In the genomic region with DNA sequence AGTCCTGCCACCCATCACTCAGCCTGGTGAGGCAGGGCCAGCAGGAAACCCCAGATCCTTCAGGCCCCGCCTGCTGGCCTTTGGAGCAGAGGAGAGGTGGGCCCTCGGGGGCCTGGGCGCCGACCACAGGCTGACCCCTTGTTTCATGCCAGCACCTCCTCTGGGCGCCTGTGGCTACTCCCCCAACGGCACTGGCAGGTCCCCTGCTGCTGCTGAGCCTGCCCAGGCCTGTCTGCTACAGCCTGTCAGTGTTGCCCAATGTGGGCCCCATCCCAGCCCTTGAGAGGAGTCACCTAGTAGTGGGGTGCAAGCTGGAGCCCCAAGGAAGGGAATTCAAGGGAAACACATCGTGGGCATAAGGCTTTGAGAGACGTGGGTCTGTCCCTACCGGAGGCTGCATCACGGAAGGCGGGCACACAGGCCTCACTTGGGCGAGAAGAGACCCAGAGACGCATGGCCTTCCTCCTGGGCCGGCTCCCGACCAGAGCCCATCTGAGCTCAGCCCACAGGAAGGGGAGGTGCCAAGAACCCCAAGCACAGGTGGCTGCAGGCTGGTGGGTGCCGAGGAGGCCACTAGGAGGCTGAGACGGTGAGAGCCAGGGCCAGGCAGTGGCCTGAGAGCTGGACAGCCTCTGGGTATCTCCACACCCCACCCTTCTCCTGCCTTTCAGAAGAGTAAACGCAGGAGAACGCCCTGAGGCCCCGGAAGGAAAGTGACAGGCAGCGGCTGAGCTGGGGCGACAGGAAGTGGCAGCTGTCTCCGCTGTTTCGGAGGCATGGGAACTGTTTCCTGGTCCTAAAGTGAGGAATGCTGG, we compare ENCODE assay signal across 8 cellular contexts. TPM values are rescaled to one million over a fixed set of nuclear protein-coding genes. Genes with fewer than 3 reads are reported as not detected.
DNase-seq lines count a peak whose midpoint lies in the region; ATAC-seq and TF ChIP-seq lines count a peak whose summit lies in the region.

No MANE protein-coding gene starts in this region.

- ATAC-seq in HG03558 (IDR thresholded peaks at IDR 0.05; ENCODE audit: extremely low read depth, unreplicated experiment) (peak; percentile 55), Panc1 (peak; percentile 70), HG03378 (IDR thresholded peaks at IDR 0.05; ENCODE audit: unreplicated experiment) (no peak)

- peaks cover 11% of the 10 kb centered on the region for H3K4me1 Mint-ChIP-seq in activated T-helper 1 cell treated with anti-CD3 and anti-CD28 coated beads, Interleukin-12 subunit alpha, Interleukin-12 subunit beta, Interleukin-2, Interleukin-4 antibody, amounts not matched to agents 30 ng/mL and 10 ng/mL and 1 ng/mL, durations not matched to agents 14 hours and 24 hours and 36 hours (ENCODE audit: low read depth)

- H3K4me3 Mint-ChIP-seq in activated T-helper 1 cell treated with anti-CD3 and anti-CD28 coated beads, Interleukin-12 subunit alpha, Interleukin-12 subunit beta, Interleukin-2, Interleukin-4 antibody, amounts not matched to agents 30 ng/mL and 10 ng/mL and 1 ng/mL, durations not matched to agents 14 hours and 24 hours and 36 hours = peak overlapping the region; percentile 88

- H3K4me3 ChIP-seq in Panc1 (ENCODE audit: low read depth in 2 of 2, low read length in 2 of 2) (peak overlapping the region in 1 of 2 experiments; percentile 24; a peak in 2 of 4 replicates), retinal pigment epithelial cell (ENCODE audit: low read length) (no peak overlapping the region)

- no peak for DNase-seq in Panc1 (ENCODE audit: low read depth, low spot score)
- peak; percentile 54 for DNase-seq in activated T-helper 1 cell treated with anti-CD3 and anti-CD28 coated beads, Interleukin-12 subunit alpha, Interleukin-12 subunit beta, Interleukin-2, Interleukin-4 antibody, amounts not matched to agents 30 ng/mL and 10 ng/mL and 1 ng/mL, durations not matched to agents 14 hours and 24 hours and 36 hours (ENCODE audit: low spot score)
- peak; percentile 44 for DNase-seq in glomerular visceral epithelial cell (ENCODE audit: extremely low spot score)
- DNase-seq in retinal pigment epithelial cell (ENCODE audit: low read depth) = no peak

- H3K9me3 Mint-ChIP-seq in activated T-helper 1 cell treated with anti-CD3 and anti-CD28 coated beads, Interleukin-12 subunit alpha, Interleukin-12 subunit beta, Interleukin-2, Interleukin-4 antibody, amounts not matched to agents 30 ng/mL and 10 ng/mL and 1 ng/mL, durations not matched to agents 14 hours and 24 hours and 36 hours = no peaks in the 10 kb centered on the region

- no peaks in the 10 kb centered on the region for H3K27me3 Mint-ChIP-seq in activated T-helper 1 cell treated with anti-CD3 and anti-CD28 coated beads, Interleukin-12 subunit alpha, Interleukin-12 subunit beta, Interleukin-2, Interleukin-4 antibody, amounts not matched to agents 30 ng/mL and 10 ng/mL and 1 ng/mL, durations not matched to agents 14 hours and 24 hours and 36 hours (ENCODE audit: insufficient read depth)

- H3K27ac Mint-ChIP-seq in activated T-helper 1 cell treated with anti-CD3 and anti-CD28 coated beads, Interleukin-12 subunit alpha, Interleukin-12 subunit beta, Interleukin-2, Interleukin-4 antibody, amounts not matched to agents 30 ng/mL and 10 ng/mL and 1 ng/mL, durations not matched to agents 14 hours and 24 hours and 36 hours = peak overlapping the region; percentile 96

- intact Hi-C loops in Panc1 (cut with micrococcal nuclease; ENCODE audit: unreplicated experiment) = loop anchor here (10.0 kb wide), 1 partner anchor 129 kb away; no protein-coding TSS in a partner anchor
- intact Hi-C loops in activated T-helper 1 cell treated with anti-CD3 and anti-CD28 coated beads, Interleukin-12 subunit alpha, Interleukin-12 subunit beta, Interleukin-2, Interleukin-4 antibody, amounts not matched to agents 30 ng/mL and 10 ng/mL and 1 ng/mL, durations not matched to agents 14 hours and 24 hours and 36 hours (cut with micrococcal nuclease) = loop anchor here (1.0 to 2.0 kb wide), 3 partner anchors 8 to 48 kb away; partner anchors contain the start of gene FASN

- no peaks in the 10 kb centered on the region for H3K36me3 ChIP-seq in Panc1 (ENCODE audit: control insufficient read depth, insufficient read depth, low read length)

- H3K27ac ChIP-seq in C4-2B = peak overlapping the region; percentile 100
- H3K27ac ChIP-seq in Panc1 (ENCODE audit: low read length) = peak overlapping the region; percentile 97

- POLR2A ChIA-PET in Panc1 (lab: Charles Lee) = interaction anchor here (0.6 to 0.7 kb wide), 2 partner anchors 8 to 76 kb away, joined by 3 to 6 read pairs; partner anchors contain the start of gene FASN

- H3K36me3 Mint-ChIP-seq in activated T-helper 1 cell treated with anti-CD3 and anti-CD28 coated beads, Interleukin-12 subunit alpha, Interleukin-12 subunit beta, Interleukin-2, Interleukin-4 antibody, amounts not matched to agents 30 ng/mL and 10 ng/mL and 1 ng/mL, durations not matched to agents 14 hours and 24 hours and 36 hours (ENCODE audit: low read depth) = peaks cover 4% of the 10 kb centered on the region

- no peaks in the 10 kb centered on the region for H3K27me3 ChIP-seq in Panc1 (ENCODE audit: control insufficient read depth, insufficient read depth, low read length)

- TF ChIP-seq CTCF in C4-2B (conservative IDR thresholded peaks at IDR 0.05) (no peak; the same call in 1 of the 2 replicates), Panc1 (IDR thresholded peaks at IDR 0.05) (peak; percentile 61), retinal pigment epithelial cell (conservative IDR thresholded peaks at IDR 0.05; ENCODE audit: low read depth, low read length) (peak; percentile 57)

- CTCF ChIA-PET in Panc1 (lab: Charles Lee) = interaction anchor here (0.6 to 1.4 kb wide), 4 partner anchors 48 to 100 kb away, joined by 3 to 9 read pairs (median 4); no protein-coding TSS in a partner anchor

- in situ Hi-C loops in Panc1 (cut with HindIII; ENCODE audit: low pct_unique_long_range_greater_than_20kb, low sequenced_read_pairs) = no loop called here

- no peaks in the 10 kb centered on the region for H3K9me3 ChIP-seq in Panc1 (ENCODE audit: control insufficient read depth, insufficient read depth, low read depth, low read length)

- BruUV-seq in Panc1 (replicated peaks; lab: Mats Ljungman, UMichigan) = no TSS peak

- H3K4me1 ChIP-seq in Panc1 (ENCODE audit: control insufficient read depth, insufficient read depth, low read length) = peaks cover 69% of the 10 kb centered on the region

- TF ChIP-seq POLR2A in GM19099 (IDR thresholded peaks at IDR 0.05; ENCODE audit: extremely low read depth, insufficient read length, low read depth) = peak; percentile 86

RNA-seq across cellular contexts. Expression of gene FASN, which starts 8.1 kb away (rescaled TPM):
- total RNA-seq in Panc1 (2021; ENCODE audit: unreplicated experiment) = 956 TPM
- 789 TPM for polyA plus RNA-seq in Panc1 (2012; ENCODE audit: insufficient read length)
- 415 and 421 TPM in 2 replicates for total RNA-seq in activated T-helper 1 cell treated with anti-CD3 and anti-CD28 coated beads, Interleukin-12 subunit alpha, Interleukin-12 subunit beta, Interleukin-2, Interleukin-4 antibody, amounts not matched to agents 30 ng/mL and 10 ng/mL and 1 ng/mL, durations not matched to agents 14 hours and 24 hours and 36 hours

RNA-seq across cellular contexts. Expression of gene DUS1L, which starts 40.5 kb away (rescaled TPM):
- total RNA-seq in Panc1 (2021; ENCODE audit: unreplicated experiment) = 115 TPM
- 157 TPM for polyA plus RNA-seq in Panc1 (2012; ENCODE audit: insufficient read length)
- total RNA-seq in activated T-helper 1 cell treated with anti-CD3 and anti-CD28 coated beads, Interleukin-12 subunit alpha, Interleukin-12 subunit beta, Interleukin-2, Interleukin-4 antibody, amounts not matched to agents 30 ng/mL and 10 ng/mL and 1 ng/mL, durations not matched to agents 14 hours and 24 hours and 36 hours = 231 and 235 TPM in 2 replicates

RNA-seq across cellular contexts. Expression of gene GPS1, which starts 54.4 kb away (rescaled TPM):
- 175 TPM for total RNA-seq in Panc1 (2021; ENCODE audit: unreplicated experiment)
- 263 TPM for polyA plus RNA-seq in Panc1 (2012; ENCODE audit: insufficient read length)
- total RNA-seq in activated T-helper 1 cell treated with anti-CD3 and anti-CD28 coated beads, Interleukin-12 subunit alpha, Interleukin-12 subunit beta, Interleukin-2, Interleukin-4 antibody, amounts not matched to agents 30 ng/mL and 10 ng/mL and 1 ng/mL, durations not matched to agents 14 hours and 24 hours and 36 hours = 112 and 124 TPM in 2 replicates

RNA-seq across cellular contexts. Expression of gene RFNG, which starts 54.5 kb away (rescaled TPM):
- total RNA-seq in Panc1 (2021; ENCODE audit: unreplicated experiment) = 43.4 TPM
- 54.6 TPM for polyA plus RNA-seq in Panc1 (2012; ENCODE audit: insufficient read length)
- 24.1 and 26.8 TPM in 2 replicates for total RNA-seq in activated T-helper 1 cell treated with anti-CD3 and anti-CD28 coated beads, Interleukin-12 subunit alpha, Interleukin-12 subunit beta, Interleukin-2, Interleukin-4 antibody, amounts not matched to agents 30 ng/mL and 10 ng/mL and 1 ng/mL, durations not matched to agents 14 hours and 24 hours and 36 hours

Comparison
In these comparisons a context has a peak if more than half of its experiments do, and no peak if none do; other contexts are left out.
1. DNase-seq: peak in activated T-helper 1 cell treated with anti-CD3 and anti-CD28 coated beads, Interleukin-12 subunit alpha, Interleukin-12 subunit beta, Interleukin-2, Interleukin-4 antibody, amounts not matched to agents 30 ng/mL and 10 ng/mL and 1 ng/mL, durations not matched to agents 14 hours and 24 hours and 36 hours (single experiment) and glomerular visceral epithelial cell (single experiment); none in Panc1 (single experiment) and retinal pigment epithelial cell (single experiment).